35 cellular contexts compared by ENCODE assay signal in the genomic region with DNA sequence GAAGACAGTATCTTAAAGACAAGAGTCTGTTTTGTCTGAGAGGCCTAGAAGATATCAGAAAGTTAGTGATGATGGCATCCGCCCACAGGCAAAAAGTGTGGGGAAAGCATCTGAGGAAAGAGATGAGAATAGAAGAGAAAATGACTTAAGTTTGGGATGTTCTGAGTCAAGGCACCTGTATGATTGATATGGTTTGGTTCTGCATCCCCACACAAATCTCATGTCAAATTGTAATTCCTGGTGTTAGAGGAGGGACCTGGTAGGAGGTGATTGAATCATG.
"Had no signal": no experiment of that assay in that cellular context is flagged by ENCODE, and none has a peak within 500 bp of the region (broad histone marks: within the 10 kb centered on the region; RNA-seq: fewer than 3 reads in every experiment).

No MANE protein-coding gene starts in this region.

- H3K27me3 Mint-ChIP-seq: activated B cell treated with CpG ODN at 0.5 μM for 24 hours; activated CD4-positive, alpha-beta memory T cell treated with anti-CD3 and anti-CD28 coated beads for 36 hours; activated CD4-positive, alpha-beta T cell treated with anti-CD3 and anti-CD28 coated beads, Interleukin-2, amount 10 ng/mL, durations not matched to agents 24 days and 14 days; activated CD8-positive, alpha-beta T cell treated with anti-CD3 and anti-CD28 coated beads for 36 hours; activated naive CD8-positive, alpha-beta T cell treated with anti-CD3 and anti-CD28 coated beads for 36 hours had no signal

- H3K9me3 Mint-ChIP-seq: activated B cell treated with CpG ODN at 0.5 μM for 24 hours; activated CD4-positive, alpha-beta memory T cell treated with anti-CD3 and anti-CD28 coated beads for 36 hours; activated CD4-positive, alpha-beta T cell treated with anti-CD3 and anti-CD28 coated beads, Interleukin-2, amount 10 ng/mL, durations not matched to agents 24 days and 14 days; activated CD8-positive, alpha-beta T cell treated with anti-CD3 and anti-CD28 coated beads for 36 hours; activated naive CD4-positive, alpha-beta T cell treated with anti-CD3 and anti-CD28 coated beads for 36 hours; activated naive CD4-positive, alpha-beta T cell treated with anti-CD3 and anti-CD28 coated beads, Interleukin-2, amount 50 U/mL, for 72 hours; activated naive CD8-positive, alpha-beta T cell treated with anti-CD3 and anti-CD28 coated beads for 36 hours; activated T-cell treated with anti-CD3 and anti-CD28 coated beads, Interleukin-2, amount 50 U/mL, for 4 hours; activated T-helper 1 cell treated with anti-CD3 and anti-CD28 coated beads, Interleukin-12 subunit alpha, Interleukin-12 subunit beta, Interleukin-2, Interleukin-4 antibody, amounts not matched to agents 30 ng/mL and 10 ng/mL and 1 ng/mL, durations not matched to agents 14 hours and 24 hours and 36 hours; activated T-helper 17 cell treated with anti-CD3 and anti-CD28 coated beads, Interleukin-2, amount 50 U/mL, for 72 hours; T-helper 1 cell treated with Interleukin-12 subunit alpha and Interleukin-12 subunit beta and Interleukin-4 antibody, amounts not matched to agents 30 μg/mL and 1 μg/mL, for 36 hours; T-helper 2 cell treated with Interferon-gamma antibody and Interleukin-4, amounts not matched to agents 5 μg/mL and 100 μg/mL, for 36 hours had no signal

- H3K4me1 ChIP-seq: adrenal gland, body of pancreas, breast epithelium had no signal

- H3K4me1 Mint-ChIP-seq: activated B cell treated with CpG ODN at 0.5 μM for 24 hours; activated naive CD8-positive, alpha-beta T cell treated with anti-CD3 and anti-CD28 coated beads for 36 hours; activated T-helper 17 cell treated with anti-CD3 and anti-CD28 coated beads, Interleukin-2, amount 50 U/mL, for 72 hours had no signal

- H3K27ac ChIP-seq: adrenal gland, body of pancreas, brain microvascular endothelial cell, breast epithelium, VCaP had no signal

- H3K4me3 ChIP-seq: adrenal gland, body of pancreas, breast epithelium had no signal

- ATAC-seq: activated CD8-positive, alpha-beta T cell treated with anti-CD3 and anti-CD28 coated beads for 36 hours; activated naive CD4-positive, alpha-beta T cell treated with anti-CD3 and anti-CD28 coated beads, Interleukin-2, amount 50 U/mL, for 72 hours; activated T-cell treated with anti-CD3 and anti-CD28 coated beads, Interleukin-2, amount 50 U/mL, for 4 hours; activated T-cell treated with anti-CD3 and anti-CD28 coated beads, Interleukin-2, amount 50 U/mL, for 72 hours; activated T-helper 17 cell treated with anti-CD3 and anti-CD28 coated beads, Interleukin-2, amount 50 U/mL, for 72 hours; body of pancreas had no signal

- H3K27me3 ChIP-seq: adrenal gland, body of pancreas, brain microvascular endothelial cell, breast epithelium had no signal

- H3K9me3 ChIP-seq: adrenal gland, body of pancreas, breast epithelium had no signal

- H3K27ac Mint-ChIP-seq: activated B cell treated with CpG ODN at 0.5 μM for 24 hours; activated CD4-positive, alpha-beta memory T cell treated with anti-CD3 and anti-CD28 coated beads for 36 hours; activated CD4-positive, alpha-beta T cell treated with anti-CD3 and anti-CD28 coated beads, Interleukin-2, amount 10 ng/mL, durations not matched to agents 24 days and 14 days; activated CD8-positive, alpha-beta T cell treated with anti-CD3 and anti-CD28 coated beads for 36 hours; activated naive CD4-positive, alpha-beta T cell treated with anti-CD3 and anti-CD28 coated beads for 36 hours; activated naive CD4-positive, alpha-beta T cell treated with anti-CD3 and anti-CD28 coated beads, Interleukin-2, amount 50 U/mL, for 72 hours; activated naive CD8-positive, alpha-beta T cell treated with anti-CD3 and anti-CD28 coated beads for 36 hours; activated T-cell treated with anti-CD3 and anti-CD28 coated beads, Interleukin-2, amount 50 U/mL, for 72 hours; activated T-helper 1 cell treated with anti-CD3 and anti-CD28 coated beads, Interleukin-12 subunit alpha, Interleukin-12 subunit beta, Interleukin-2, Interleukin-4 antibody, amounts not matched to agents 30 ng/mL and 10 ng/mL and 1 ng/mL, durations not matched to agents 14 hours and 24 hours and 36 hours; activated T-helper 17 cell treated with anti-CD3 and anti-CD28 coated beads, Interleukin-2, amount 50 U/mL, for 72 hours; T-helper 1 cell treated with Interleukin-12 subunit alpha and Interleukin-12 subunit beta and Interleukin-4 antibody, amounts not matched to agents 30 μg/mL and 1 μg/mL, for 36 hours; T-helper 2 cell treated with Interferon-gamma antibody and Interleukin-4, amounts not matched to agents 5 μg/mL and 100 μg/mL, for 36 hours had no signal

- H3K4me3 Mint-ChIP-seq: activated B cell treated with CpG ODN at 0.5 μM for 24 hours; activated CD4-positive, alpha-beta memory T cell treated with anti-CD3 and anti-CD28 coated beads for 36 hours; activated CD4-positive, alpha-beta T cell treated with anti-CD3 and anti-CD28 coated beads, Interleukin-2, amount 10 ng/mL, durations not matched to agents 24 days and 14 days; activated CD8-positive, alpha-beta T cell treated with anti-CD3 and anti-CD28 coated beads for 36 hours; activated naive CD4-positive, alpha-beta T cell treated with anti-CD3 and anti-CD28 coated beads for 36 hours; activated naive CD8-positive, alpha-beta T cell treated with anti-CD3 and anti-CD28 coated beads for 36 hours; activated T-cell treated with anti-CD3 and anti-CD28 coated beads, Interleukin-2, amount 50 U/mL, for 4 hours; activated T-cell treated with anti-CD3 and anti-CD28 coated beads, Interleukin-2, amount 50 U/mL, for 72 hours; activated T-helper 1 cell treated with anti-CD3 and anti-CD28 coated beads, Interleukin-12 subunit alpha, Interleukin-12 subunit beta, Interleukin-2, Interleukin-4 antibody, amounts not matched to agents 30 ng/mL and 10 ng/mL and 1 ng/mL, durations not matched to agents 14 hours and 24 hours and 36 hours; activated T-helper 17 cell treated with anti-CD3 and anti-CD28 coated beads, Interleukin-2, amount 50 U/mL, for 72 hours; T-helper 1 cell treated with Interleukin-12 subunit alpha and Interleukin-12 subunit beta and Interleukin-4 antibody, amounts not matched to agents 30 μg/mL and 1 μg/mL, for 36 hours; T-helper 2 cell treated with Interferon-gamma antibody and Interleukin-4, amounts not matched to agents 5 μg/mL and 100 μg/mL, for 36 hours had no signal

- DNase-seq: activated B cell treated with CpG ODN at 0.5 μM for 24 hours; activated CD4-positive, alpha-beta memory T cell treated with anti-CD3 and anti-CD28 coated beads for 36 hours; activated CD4-positive, alpha-beta T cell treated with anti-CD3 and anti-CD28 coated beads for 4 hours; activated CD4-positive, alpha-beta T cell treated with anti-CD3 and anti-CD28 coated beads, Interleukin-2, amount 10 ng/mL, durations not matched to agents 24 days and 14 days; activated CD4-positive, alpha-beta T cell treated with anti-CD3 and anti-CD28 coated beads, Interleukin-2, amount 50 U/mL, for 1 hour; activated CD4-positive, alpha-beta T cell treated with anti-CD3 and anti-CD28 coated beads, Interleukin-2, amount 50 U/mL, for 4 hours; activated CD4-positive, CD25-positive, alpha-beta regulatory T cell treated with anti-CD3 and anti-CD28 coated beads, Interleukin-2, amount 50 U/mL, for 72 hours; activated CD8-positive, alpha-beta memory T cell treated with anti-CD3 and anti-CD28 coated beads, Interleukin-2, amount 50 U/mL, for 4 hours; activated CD8-positive, alpha-beta T cell treated with anti-CD3 and anti-CD28 coated beads for 36 hours; activated effector memory CD4-positive, alpha-beta T cell treated with anti-CD3 and anti-CD28 coated beads, Interleukin-2, amount 50 U/mL, for 16 hours; activated gamma-delta T cell treated with Interleukin-2 at 50 U/mL for 16 hours; activated naive CD4-positive, alpha-beta T cell; activated naive CD4-positive, alpha-beta T cell treated with anti-CD3 and anti-CD28 coated beads for 36 hours; activated naive CD4-positive, alpha-beta T cell treated with anti-CD3 and anti-CD28 coated beads, Interleukin-2, amount 50 U/mL, for 16 hours; activated naive CD8-positive, alpha-beta T cell treated with anti-CD3 and anti-CD28 coated beads for 36 hours; activated T-cell treated with anti-CD3 and anti-CD28 coated beads for 4 hours; activated T-cell treated with anti-CD3 and anti-CD28 coated beads, Interleukin-2, amount 50 U/mL, for 1 hour; activated T-cell treated with anti-CD3 and anti-CD28 coated beads, Interleukin-2, amount 50 U/mL, for 4 hours; activated T-cell treated with anti-CD3 and anti-CD28 coated beads, Interleukin-2, amount 50 U/mL, for 72 hours; adrenal gland; amniotic stem cell; aorta; body of pancreas; brain microvascular endothelial cell; central memory CD4-positive, alpha-beta T cell; T-helper 1 cell; T-helper 2 cell; T-helper 9 cell had no signal

- H3K36me3 ChIP-seq: adrenal gland, brain microvascular endothelial cell, breast epithelium had no signal

- H3K36me3 Mint-ChIP-seq: activated CD4-positive, alpha-beta memory T cell treated with anti-CD3 and anti-CD28 coated beads for 36 hours; activated naive CD4-positive, alpha-beta T cell treated with anti-CD3 and anti-CD28 coated beads, Interleukin-2, amount 50 U/mL, for 72 hours; activated naive CD8-positive, alpha-beta T cell treated with anti-CD3 and anti-CD28 coated beads for 36 hours had no signal
